In the genomic region with DNA sequence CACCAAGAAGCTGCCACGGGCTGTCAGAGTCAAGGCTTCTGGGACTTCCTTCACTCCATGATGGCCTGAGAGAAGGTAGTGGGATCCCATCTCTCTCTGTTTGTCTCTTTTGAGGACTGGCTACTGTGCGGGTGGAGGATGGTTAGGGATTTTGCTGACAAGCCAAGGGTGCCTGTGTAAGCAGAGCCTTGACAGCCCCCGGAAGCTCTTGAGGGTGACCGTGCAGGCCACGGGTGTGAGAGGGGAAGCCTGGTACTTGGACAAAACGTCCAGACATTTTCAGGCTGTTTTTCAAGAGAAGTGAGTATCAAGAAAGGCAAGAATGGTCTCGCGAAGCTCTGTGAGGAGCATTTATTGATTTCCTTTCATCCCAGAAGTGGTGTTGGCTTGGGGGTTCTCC, we compare ENCODE assay signal across 9 cellular contexts.
"Had no signal": no experiment of that assay in that cellular context is flagged by ENCODE, and none has a peak within 500 bp of the region (broad histone marks: within the 10 kb centered on the region; RNA-seq: fewer than 3 reads in every experiment).

No MANE protein-coding gene starts in this region.

- H2AFZ ChIP-seq: GM23248 had no signal

- H3K27me3 Mint-ChIP-seq: IgD-negative memory B cell had no signal

- H3K9ac ChIP-seq: GM23248 had no signal

- H3K27ac Mint-ChIP-seq: H9 had no signal

- FAIRE-seq: H54, HepG2 had no signal

- H3K9me3 Mint-ChIP-seq: H9, IgD-negative memory B cell had no signal

- H3K4me3 ChIP-seq: GM23248 had no signal

- H3K27ac ChIP-seq: GM23248, HL-60 had no signal

- H3K4me3 Mint-ChIP-seq: H9 had no signal

- ATAC-seq: HepG2 had no signal

- DNase-seq: GM23248, GOT3, H9, HCEC 1CT, KBM-7 had no signal
